20 cellular contexts compared by ENCODE assay signal in the genomic region with DNA sequence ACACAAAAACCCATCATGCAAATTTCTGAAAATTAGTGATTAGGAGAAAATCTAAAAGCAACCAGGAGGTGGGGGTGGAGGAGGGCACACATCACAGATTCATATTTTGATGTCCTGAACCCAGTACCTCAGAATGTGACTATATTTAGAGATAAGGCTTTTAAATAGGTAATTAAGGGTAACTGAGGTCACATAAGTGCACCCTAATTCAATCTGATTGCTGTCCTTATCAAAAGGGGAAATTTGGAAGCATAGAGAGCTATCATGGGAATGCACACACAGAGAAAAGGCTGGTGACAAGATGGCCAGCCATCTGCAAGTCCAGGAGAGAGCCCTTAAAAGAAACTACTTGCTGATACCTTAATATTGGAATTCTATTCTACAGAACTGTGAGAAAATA.
DNase-seq lines count a peak whose midpoint lies in the region; ATAC-seq, FAIRE-seq and TF ChIP-seq lines count a peak whose summit lies in the region.
"Had no signal": no experiment of that assay in that cellular context is flagged by ENCODE, and none has a peak within 500 bp of the region (broad histone marks: within the 10 kb centered on the region; RNA-seq: fewer than 3 reads in every experiment).

No MANE protein-coding gene starts in this region.

- no peaks in the 10 kb centered on the region for H3K36me3 Mint-ChIP-seq in activated CD4-positive, alpha-beta memory T cell treated with anti-CD3 and anti-CD28 coated beads, Interleukin-2, amount 10 ng/mL, durations not matched to agents 7 days and 5 days (ENCODE audit: low read depth)
- H3K36me3 Mint-ChIP-seq: CD4-positive, alpha-beta memory T cell had no signal

- peak; percentile 47 for FAIRE-seq in GM19239 (lab: Jason Lieb, UNC)
- FAIRE-seq: GM12891, GM18507, H1 had no signal

- no peaks in the 10 kb centered on the region for H3K4me1 Mint-ChIP-seq in activated CD4-positive, alpha-beta memory T cell treated with anti-CD3 and anti-CD28 coated beads, Interleukin-2, amount 10 ng/mL, durations not matched to agents 7 days and 5 days
- H3K4me1 Mint-ChIP-seq: CD4-positive, alpha-beta memory T cell had no signal

- ATAC-seq in SK-N-SH treated with all-trans-retinoic acid at 6 μM for 48 hours: peak; percentile 39
- no peak for ATAC-seq in left cardiac atrium
- ATAC-seq: HCT116 had no signal

- DNase-seq in GM19239 (ENCODE audit: insufficient read length, low spot score) (no peak), NCI-H69 (lab: John Stamatoyannopoulos, UW) (peak; percentile 23), NCI-H1436 (lab: John Stamatoyannopoulos, UW) (no peak), left cardiac atrium (no peak)
- no peak for DNase-seq in stimulated activated CD4-positive, alpha-beta T cell treated with anti-CD3 and anti-CD28 coated beads, Interleukin-4, amount 100 ng/mL, for 1 hour
- DNase-seq in activated CD4-positive, alpha-beta memory T cell treated with anti-CD3 and anti-CD28 coated beads, Interleukin-2, amount 10 ng/mL, durations not matched to agents 7 days and 5 days: no peak
- DNase-seq: C1 segment of cervical spinal cord; Calu3; CD4-positive, alpha-beta memory T cell; COR-L47; DMS53; DMS79 treated with DMSO at 0.1 percent for 48 hours; GF-D8; GM23248; H9 had no signal

- intact Hi-C loops in left cardiac atrium (cut with DNase I): no loop called here

- no peak overlapping the region for H3K27ac Mint-ChIP-seq in activated CD4-positive, alpha-beta memory T cell treated with anti-CD3 and anti-CD28 coated beads, Interleukin-2, amount 10 ng/mL, durations not matched to agents 7 days and 5 days
- H3K27ac Mint-ChIP-seq: CD4-positive, alpha-beta memory T cell; H9 had no signal

- no peak overlapping the region for H3K4me3 Mint-ChIP-seq in activated CD4-positive, alpha-beta memory T cell treated with anti-CD3 and anti-CD28 coated beads, Interleukin-2, amount 10 ng/mL, durations not matched to agents 7 days and 5 days
- H3K4me3 Mint-ChIP-seq: CD4-positive, alpha-beta memory T cell; H9 had no signal

- POLR2A ChIA-PET in activated CD4-positive, alpha-beta memory T cell treated with anti-CD3 and anti-CD28 coated beads, Interleukin-2, amount 10 ng/mL, durations not matched to agents 7 days and 5 days (lab: Charles Lee): no interaction called here

- no peaks in the 10 kb centered on the region for H3K27me3 Mint-ChIP-seq in activated CD4-positive, alpha-beta memory T cell treated with anti-CD3 and anti-CD28 coated beads, Interleukin-2, amount 10 ng/mL, durations not matched to agents 7 days and 5 days

- CTCF ChIA-PET in activated CD4-positive, alpha-beta memory T cell treated with anti-CD3 and anti-CD28 coated beads, Interleukin-2, amount 10 ng/mL, durations not matched to agents 7 days and 5 days (lab: Charles Lee): interaction anchor here (0.7 kb wide), 1 partner anchor 278 kb away, joined by 3 read pairs; no protein-coding TSS in a partner anchor

- H3K9me3 Mint-ChIP-seq in activated CD4-positive, alpha-beta memory T cell treated with anti-CD3 and anti-CD28 coated beads, Interleukin-2, amount 10 ng/mL, durations not matched to agents 7 days and 5 days: no peaks in the 10 kb centered on the region
- H3K9me3 Mint-ChIP-seq: H9 had no signal

TF ChIP-seq in SK-N-SH treated with all-trans-retinoic acid at 6 μM for 48 hours, 23 proteins besides CTCF, POLR2A, EP300 and RAD21:
- TF ChIP-seq ISL1 (CRISPR knock-in tag; IDR thresholded peaks at IDR 0.05) (peak; percentile 78), TCF4 (CRISPR knock-in tag; IDR thresholded peaks at IDR 0.05; ENCODE audit: borderline replicate concordance) (peak; percentile 74; the same call in 1 of the 2 replicates), GLIS3 (CRISPR knock-in tag; IDR thresholded peaks at IDR 0.05) (0 out of 2 replicates have a peak, but pooled peaks have one; percentile 44), ZNF565 (CRISPR knock-in tag; conservative IDR thresholded peaks at IDR 0.05; ENCODE audit: low read depth) (no peak), POU6F1 (CRISPR knock-in tag; IDR thresholded peaks at IDR 0.05; ENCODE audit: borderline replicate concordance, low read depth) (no peak), OSR1 (CRISPR knock-in tag; IDR thresholded peaks at IDR 0.05) (no peak), ZNF8 (CRISPR knock-in tag; IDR thresholded peaks at IDR 0.05) (no peak), ZC3H10 (CRISPR knock-in tag; IDR thresholded peaks at IDR 0.05) (no peak)
- TF ChIP-seq, protein P1, sequence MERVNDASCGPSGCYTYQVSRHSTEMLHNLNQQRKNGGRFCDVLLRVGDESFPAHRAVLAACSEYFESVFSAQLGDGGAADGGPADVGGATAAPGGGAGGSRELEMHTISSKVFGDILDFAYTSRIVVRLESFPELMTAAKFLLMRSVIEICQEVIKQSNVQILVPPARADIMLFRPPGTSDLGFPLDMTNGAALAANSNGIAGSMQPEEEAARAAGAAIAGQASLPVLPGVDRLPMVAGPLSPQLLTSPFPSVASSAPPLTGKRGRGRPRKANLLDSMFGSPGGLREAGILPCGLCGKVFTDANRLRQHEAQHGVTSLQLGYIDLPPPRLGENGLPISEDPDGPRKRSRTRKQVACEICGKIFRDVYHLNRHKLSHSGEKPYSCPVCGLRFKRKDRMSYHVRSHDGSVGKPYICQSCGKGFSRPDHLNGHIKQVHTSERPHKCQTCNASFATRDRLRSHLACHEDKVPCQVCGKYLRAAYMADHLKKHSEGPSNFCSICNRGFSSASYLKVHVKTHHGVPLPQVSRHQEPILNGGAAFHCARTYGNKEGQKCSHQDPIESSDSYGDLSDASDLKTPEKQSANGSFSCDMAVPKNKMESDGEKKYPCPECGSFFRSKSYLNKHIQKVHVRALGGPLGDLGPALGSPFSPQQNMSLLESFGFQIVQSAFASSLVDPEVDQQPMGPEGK (CRISPR knock-in tag; IDR thresholded peaks at IDR 0.05; ENCODE audit: borderline replicate concordance): no peak
- TF ChIP-seq, protein P2, sequence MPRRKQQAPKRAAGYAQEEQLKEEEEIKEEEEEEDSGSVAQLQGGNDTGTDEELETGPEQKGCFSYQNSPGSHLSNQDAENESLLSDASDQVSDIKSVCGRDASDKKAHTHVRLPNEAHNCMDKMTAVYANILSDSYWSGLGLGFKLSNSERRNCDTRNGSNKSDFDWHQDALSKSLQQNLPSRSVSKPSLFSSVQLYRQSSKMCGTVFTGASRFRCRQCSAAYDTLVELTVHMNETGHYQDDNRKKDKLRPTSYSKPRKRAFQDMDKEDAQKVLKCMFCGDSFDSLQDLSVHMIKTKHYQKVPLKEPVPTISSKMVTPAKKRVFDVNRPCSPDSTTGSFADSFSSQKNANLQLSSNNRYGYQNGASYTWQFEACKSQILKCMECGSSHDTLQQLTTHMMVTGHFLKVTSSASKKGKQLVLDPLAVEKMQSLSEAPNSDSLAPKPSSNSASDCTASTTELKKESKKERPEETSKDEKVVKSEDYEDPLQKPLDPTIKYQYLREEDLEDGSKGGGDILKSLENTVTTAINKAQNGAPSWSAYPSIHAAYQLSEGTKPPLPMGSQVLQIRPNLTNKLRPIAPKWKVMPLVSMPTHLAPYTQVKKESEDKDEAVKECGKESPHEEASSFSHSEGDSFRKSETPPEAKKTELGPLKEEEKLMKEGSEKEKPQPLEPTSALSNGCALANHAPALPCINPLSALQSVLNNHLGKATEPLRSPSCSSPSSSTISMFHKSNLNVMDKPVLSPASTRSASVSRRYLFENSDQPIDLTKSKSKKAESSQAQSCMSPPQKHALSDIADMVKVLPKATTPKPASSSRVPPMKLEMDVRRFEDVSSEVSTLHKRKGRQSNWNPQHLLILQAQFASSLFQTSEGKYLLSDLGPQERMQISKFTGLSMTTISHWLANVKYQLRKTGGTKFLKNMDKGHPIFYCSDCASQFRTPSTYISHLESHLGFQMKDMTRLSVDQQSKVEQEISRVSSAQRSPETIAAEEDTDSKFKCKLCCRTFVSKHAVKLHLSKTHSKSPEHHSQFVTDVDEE (CRISPR knock-in tag; IDR thresholded peaks at IDR 0.05): peak; percentile 67; the same call in 1 of the 2 replicates
